ENCODE assay signal across 19 cellular contexts in the genomic region with DNA sequence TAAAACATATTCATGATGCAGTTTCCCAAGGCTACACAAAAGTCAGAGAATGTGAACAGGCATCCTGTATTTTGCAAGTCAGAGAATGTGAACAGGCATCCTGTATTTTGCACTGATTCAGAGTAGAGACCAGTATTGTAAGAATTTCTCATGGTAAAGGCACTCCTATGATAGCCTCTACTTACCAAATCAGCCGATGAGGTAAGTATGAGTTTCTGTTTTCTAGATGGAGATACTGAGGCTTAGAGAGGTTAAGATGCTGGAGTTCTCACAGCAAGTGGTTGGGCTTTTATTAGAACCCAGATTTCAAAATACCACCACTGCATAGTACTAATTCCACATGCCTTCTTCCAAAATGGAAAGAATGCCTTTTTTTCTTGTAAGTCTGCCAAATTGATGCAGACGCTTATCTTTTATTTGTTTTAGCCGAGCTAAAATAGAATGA. TPM values are rescaled to one million over a fixed set of nuclear protein-coding genes. Genes with fewer than 3 reads are reported as not detected.
DNase-seq lines count a peak whose midpoint lies in the region; ATAC-seq and TF ChIP-seq lines count a peak whose summit lies in the region.
"Had no signal": no experiment of that assay in that cellular context is flagged by ENCODE, and none has a peak within 500 bp of the region (broad histone marks: within the 10 kb centered on the region; RNA-seq: fewer than 3 reads in every experiment).

No MANE protein-coding gene starts in this region.

- no peak for TF ChIP-seq CTCF in heart right ventricle (IDR thresholded peaks at IDR 0.05)
- no peak for TF ChIP-seq CTCF in gastroesophageal sphincter (IDR thresholded peaks at IDR 0.05)
- no peak for TF ChIP-seq CTCF in thyroid gland (IDR thresholded peaks at IDR 0.05)
- TF ChIP-seq CTCF in breast epithelium (IDR thresholded peaks at IDR 0.05), result no peak

- ATAC-seq in heart right ventricle (no peak), Right ventricle myocardium inferior (no peak), gastroesophageal sphincter (no peak), GM18868 (IDR thresholded peaks at IDR 0.05; ENCODE audit: unreplicated experiment) (no peak)
- ATAC-seq: GM23338, upper lobe of right lung had no signal

- intact Hi-C loops in heart right ventricle (cut with DNase I) (no loop called here), Right ventricle myocardium inferior (cut with DNase I) (no loop called here), thyroid gland (cut with DNase I) (no loop called here), breast epithelium (cut with DNase I; ENCODE audit: low total_unique reads) (loop anchor here (10.0 kb wide), 1 partner anchor 1084 kb away; no protein-coding TSS in a partner anchor)

- DNase-seq in heart right ventricle (no peak), Right ventricle myocardium inferior (ENCODE audit: missing footprints) (no peak), amniotic epithelial cell (ENCODE audit: low read depth) (peak; percentile 90), thyroid gland (no peak), breast epithelium (ENCODE audit: low spot score in 2 of 2) (no peak)
- DNase-seq in stimulated activated CD8-positive, alpha-beta memory T cell treated with anti-CD3 and anti-CD28 coated beads, Interleukin-4, amount 100 ng/mL, for 48 hours, result no peak
- DNase-seq: 8988T; activated CD4-positive, alpha-beta T cell treated with anti-CD3 and anti-CD28 coated beads for 48 hours; activated T-cell treated with anti-CD3 and anti-CD28 coated beads, Interleukin-2, amount 50 U/mL, for 72 hours; DMS79; naive B cell; NCI-H187 treated with DMSO at 0.1 percent for 48 hours; small intestine; T-helper 1 cell; upper lobe of right lung had no signal

- TF ChIP-seq POLR2A in gastroesophageal sphincter (IDR thresholded peaks at IDR 0.05) (no peak), thyroid gland (IDR thresholded peaks at IDR 0.05) (no peak), breast epithelium (IDR thresholded peaks at IDR 0.05) (no peak)

- H3K4me1 ChIP-seq in heart right ventricle (peaks cover 11 to 95% (median 64%) of the 10 kb centered on the region in 9 donors), gastroesophageal sphincter (peaks cover 0 to 69% (median 35%) of the 10 kb centered on the region in 3 donors), thyroid gland (peaks cover 28 to 53% of the 10 kb centered on the region in 2 donors), breast epithelium (no peaks in the 10 kb centered on the region)

- H3K27me3 ChIP-seq in heart right ventricle, result no peaks in the 10 kb centered on the region
- no peaks in the 10 kb centered on the region for H3K27me3 ChIP-seq in gastroesophageal sphincter
- H3K27me3 ChIP-seq in thyroid gland, result no peaks in the 10 kb centered on the region
- H3K27me3 ChIP-seq in breast epithelium, result no peaks in the 10 kb centered on the region
- H3K27me3 ChIP-seq: cardiac muscle cell, upper lobe of right lung had no signal

- peak overlapping the region in 9 of 10 donors; percentile 20 to 92 (median 85) for H3K27ac ChIP-seq in heart right ventricle
- H3K27ac ChIP-seq in gastroesophageal sphincter, result peak overlapping the region in 3 of 4 donors; percentile 56 to 63 (median 57)
- H3K27ac ChIP-seq in thyroid gland, result peak overlapping the region; percentile 61 to 96 (median 92)
- no peak overlapping the region for H3K27ac ChIP-seq in breast epithelium
- H3K27ac ChIP-seq: cardiac muscle cell had no signal

- H3K4me3 ChIP-seq in heart right ventricle, result peak overlapping the region in 5 of 10 donors; percentile 29 to 45 (median 36)
- no peak overlapping the region for H3K4me3 ChIP-seq in gastroesophageal sphincter
- no peak overlapping the region for H3K4me3 ChIP-seq in thyroid gland (replicated peaks in 1 of 3)
- no peak overlapping the region for H3K4me3 ChIP-seq in breast epithelium
- H3K4me3 ChIP-seq: cardiac muscle cell, GM23338 had no signal

- TF ChIP-seq EP300 in gastroesophageal sphincter (IDR thresholded peaks at IDR 0.05), result no peak

- WGBS in heart right ventricle, 2 donors, result 20 to 26% methylated on average over 3 of the region's 3 CpGs
- 12 to 67% methylated on average over 1 to 3 of the region's 3 CpGs for WGBS in gastroesophageal sphincter (ENCODE audit: low coverage in 1 of 2), 2 donors
- 23 to 32% methylated on average over 3 of the region's 3 CpGs for WGBS in thyroid gland, 2 donors

- H3K36me3 ChIP-seq in heart right ventricle (peaks cover 0 to 8% (median 0%) of the 10 kb centered on the region in 9 donors), gastroesophageal sphincter (peaks cover 0 to 1% of the 10 kb centered on the region in 2 donors), thyroid gland (no peaks in the 10 kb centered on the region), breast epithelium (no peaks in the 10 kb centered on the region)
- H3K36me3 ChIP-seq: cardiac muscle cell, upper lobe of right lung had no signal

- H3K9me3 ChIP-seq in heart right ventricle (peaks cover 0 to 4% (median 0%) of the 10 kb centered on the region in 11 donors), gastroesophageal sphincter (no peaks in the 10 kb centered on the region), thyroid gland (no peaks in the 10 kb centered on the region), breast epithelium (no peaks in the 10 kb centered on the region)
- H3K9me3 ChIP-seq: upper lobe of right lung had no signal

RNA-seq across cellular contexts. Expression of gene TPT1, which starts 12.3 kb away (rescaled TPM):
- total RNA-seq in heart right ventricle (1,000 to 10,000 TPM; 3,297 to 4,965 (median 3,717) TPM), Right ventricle myocardium inferior (4,733 TPM), gastroesophageal sphincter (1,000 to 10,000 TPM; 1,925 to 3,753 (median 2,929) TPM), thyroid gland (1,000 to 10,000 TPM; 2,350 to 4,169 (median 2,632) TPM), breast epithelium (1,000 to 10,000 TPM; 3,213 to 3,932 (median 3,461) TPM)
- 1,000 to 10,000 TPM; 5,417 to 6,104 TPM for polyA plus RNA-seq in heart right ventricle

Comparison
In these comparisons a context has a peak if more than half of its experiments do, and no peak if none do; other contexts are left out.
1. H3K27ac ChIP-seq: peak in heart right ventricle (9 of 10), gastroesophageal sphincter (3 of 4) and thyroid gland (3 of 3); none in breast epithelium (0 of 2).